Comparison of ENCODE assay signal across 21 cellular contexts in genomic region chr5:65620021-65620420, GRCh38. TPM values are rescaled to one million over a fixed set of nuclear protein-coding genes. Genes with fewer than 3 reads are reported as not detected.
A peak's percentile ranks its signal among the peaks of the same experiment; 100 is the strongest.
DNase-seq lines count a peak whose midpoint lies in the region; ATAC-seq and TF ChIP-seq lines count a peak whose summit lies in the region.
"Had no signal": no experiment of that assay in that cellular context is flagged by ENCODE, and none has a peak within 500 bp of the region (broad histone marks: within the 10 kb centered on the region; RNA-seq: fewer than 3 reads in every experiment).

No MANE protein-coding gene starts in this region.

- CTCF ChIA-PET in MCF 10A (lab: Yijun Ruan, JAX) (no interaction called here), mammary epithelial cell (lab: Charles Lee; ENCODE audit: low non-redundant PET) (no interaction called here), RWPE1 (lab: Yijun Ruan, JAX) (no interaction called here)
- CTCF ChIA-PET in activated naive CD4-positive, alpha-beta T cell treated with anti-CD3 and anti-CD28 coated beads, Interleukin-2, amount 10 ng/mL, durations not matched to agents 7 days and 5 days (lab: Charles Lee), result no interaction called here

- no peaks in the 10 kb centered on the region for H3K4me1 ChIP-seq in mammary epithelial cell (ENCODE audit: insufficient read depth, low read length)
- H3K4me1 ChIP-seq: BE2C had no signal

- no peak overlapping the region for H3K9ac ChIP-seq in mammary epithelial cell (ENCODE audit: insufficient read depth, low read length)

- no peaks in the 10 kb centered on the region for H3K27me3 ChIP-seq in mammary epithelial cell (ENCODE audit: insufficient read depth, low read length)
- H3K27me3 ChIP-seq: BE2C, SJSA1 had no signal

- no peak overlapping the region for H3K27ac ChIP-seq in mammary epithelial cell (ENCODE audit: insufficient read depth, low read depth, low read length)
- H3K27ac ChIP-seq in RWPE1, result no peak overlapping the region
- H3K27ac ChIP-seq: 22Rv1, SJSA1 had no signal

- WGBS in mammary epithelial cell (ENCODE audit: low coverage, missing lambda C conversion rate), result 85% methylated on average over 4 of the region's 4 CpGs

- POLR2A ChIA-PET in MCF 10A (lab: Yijun Ruan, JAX), result interaction anchor here (1.1 kb wide), 1 partner anchor 9 kb away, joined by 4 read pairs; no protein-coding TSS in a partner anchor
- POLR2A ChIA-PET in RWPE1 (lab: Yijun Ruan, JAX; ENCODE audit: low non-redundant PET), result no interaction called here

- no peaks in the 10 kb centered on the region for H3K27me3 Mint-ChIP-seq in MCF 10A (ENCODE audit: insufficient read depth, unreplicated experiment)
- no peaks in the 10 kb centered on the region for H3K27me3 Mint-ChIP-seq in activated naive CD4-positive, alpha-beta T cell treated with anti-CD3 and anti-CD28 coated beads, Interleukin-2, amount 10 ng/mL, durations not matched to agents 7 days and 5 days

- H3K36me3 Mint-ChIP-seq in MCF 10A (ENCODE audit: insufficient read depth, unreplicated experiment), result peaks cover 24% of the 10 kb centered on the region
- H3K36me3 Mint-ChIP-seq in activated naive CD4-positive, alpha-beta T cell treated with anti-CD3 and anti-CD28 coated beads, Interleukin-2, amount 10 ng/mL, durations not matched to agents 7 days and 5 days, result peaks cover 6% of the 10 kb centered on the region

- BruUV-seq in MCF 10A (replicated peaks; lab: Mats Ljungman, UMichigan) (no TSS peak), mammary epithelial cell (replicated peaks; lab: Mats Ljungman, UMichigan) (no TSS peak)

- no peak overlapping the region for H2AFZ ChIP-seq in mammary epithelial cell (ENCODE audit: low read depth, low read length)

- H3K36me3 ChIP-seq in mammary epithelial cell (ENCODE audit: insufficient read depth, low read length), result peaks cover 2% of the 10 kb centered on the region
- H3K36me3 ChIP-seq: SJSA1 had no signal

- peaks cover 52% of the 10 kb centered on the region for H3K79me2 ChIP-seq in mammary epithelial cell (ENCODE audit: insufficient read depth, low read length)

- H3K9me3 ChIP-seq in mammary epithelial cell (replicated peaks; ENCODE audit: insufficient read depth, low read length), result no peaks in the 10 kb centered on the region
- H3K9me3 ChIP-seq: BE2C, SJSA1 had no signal

- no peaks in the 10 kb centered on the region for H4K20me1 ChIP-seq in mammary epithelial cell (ENCODE audit: insufficient read depth, low read length)

- in situ Hi-C loops in mammary epithelial cell (cut with MboI; ENCODE audit: low sequenced_read_pairs in 2 of 2), result no loop called here

- ATAC-seq in HG03432 (IDR thresholded peaks at IDR 0.05; ENCODE audit: unreplicated experiment), result no peak

- TF ChIP-seq CTCF in MCF 10A (IDR thresholded peaks at IDR 0.05; ENCODE audit: unreplicated experiment), result no peak
- TF ChIP-seq CTCF in mammary epithelial cell (conservative IDR thresholded peaks at IDR 0.05 in 1 of 2, IDR thresholded peaks at IDR 0.05 in 1 of 2; ENCODE audit: extremely low read depth in 1 of 2, insufficient read depth in 1 of 2, low read depth in 1 of 2, low read length in 2 of 2), result no peak
- no peak for TF ChIP-seq CTCF in RWPE1 (conservative IDR thresholded peaks at IDR 0.05; ENCODE audit: low read depth)
- TF ChIP-seq CTCF in epithelial cell of esophagus (IDR thresholded peaks at IDR 0.05; ENCODE audit: insufficient read depth, low read depth, low read length, missing control alignments), result no peak

- dilution Hi-C loops in mammary epithelial cell (cut with HindIII; ENCODE audit: low sequenced_read_pairs), result no loop called here

- no peak overlapping the region for H3K4me3 ChIP-seq in mammary epithelial cell (replicated peaks in 1 of 3; ENCODE audit: insufficient read depth in 1 of 3, low read depth in 2 of 3, low read length in 3 of 3)
- H3K4me3 ChIP-seq in epithelial cell of esophagus (ENCODE audit: low read length), result no peak overlapping the region
- H3K4me3 ChIP-seq: SJSA1 had no signal

- peaks cover 9% of the 10 kb centered on the region for H3K4me1 Mint-ChIP-seq in MCF 10A (ENCODE audit: insufficient read depth, unreplicated experiment)
- H3K4me1 Mint-ChIP-seq in activated naive CD4-positive, alpha-beta T cell treated with anti-CD3 and anti-CD28 coated beads, Interleukin-2, amount 10 ng/mL, durations not matched to agents 7 days and 5 days, result peaks cover 19% of the 10 kb centered on the region

- H3K9me3 Mint-ChIP-seq in MCF 10A (ENCODE audit: unreplicated experiment), result no peaks in the 10 kb centered on the region
- H3K9me3 Mint-ChIP-seq in activated naive CD4-positive, alpha-beta T cell treated with anti-CD3 and anti-CD28 coated beads, Interleukin-2, amount 10 ng/mL, durations not matched to agents 7 days and 5 days, result no peaks in the 10 kb centered on the region
- H3K9me3 Mint-ChIP-seq: CD14-positive monocyte; CD8-positive, alpha-beta memory T cell had no signal

- intact Hi-C loops in MCF 10A (cut with micrococcal nuclease) (no loop called here), mammary epithelial cell (cut with micrococcal nuclease) (no loop called here), posterior cingulate gyrus (cut with DNase I) (loop anchor here (10.0 kb wide), 1 partner anchor 305 kb away; the partner anchor contains the start of gene ERBIN)

- H3K4me2 ChIP-seq in mammary epithelial cell (ENCODE audit: insufficient read depth, low read depth, low read length), result no peak overlapping the region

- no peak overlapping the region for H3K4me3 Mint-ChIP-seq in MCF 10A (ENCODE audit: unreplicated experiment)
- no peak overlapping the region for H3K4me3 Mint-ChIP-seq in activated naive CD4-positive, alpha-beta T cell treated with anti-CD3 and anti-CD28 coated beads, Interleukin-2, amount 10 ng/mL, durations not matched to agents 7 days and 5 days
- H3K4me3 Mint-ChIP-seq: CD14-positive monocyte; CD8-positive, alpha-beta memory T cell had no signal

- H3K27ac Mint-ChIP-seq in MCF 10A (ENCODE audit: low read depth, unreplicated experiment), result no peak overlapping the region
- no peak overlapping the region for H3K27ac Mint-ChIP-seq in activated naive CD4-positive, alpha-beta T cell treated with anti-CD3 and anti-CD28 coated beads, Interleukin-2, amount 10 ng/mL, durations not matched to agents 7 days and 5 days
- H3K27ac Mint-ChIP-seq: CD14-positive monocyte had no signal

- DNase-seq in MCF 10A (ENCODE audit: unreplicated experiment) (peak; percentile 8), mammary epithelial cell (no peak), RWPE1 (ENCODE audit: low spot score) (peak; percentile 18), epithelial cell of esophagus (ENCODE audit: low read depth) (peak; percentile 37), posterior cingulate gyrus (no peak)
- DNase-seq in activated naive CD4-positive, alpha-beta T cell treated with anti-CD3 and anti-CD28 coated beads, Interleukin-2, amount 10 ng/mL, durations not matched to agents 7 days and 5 days, result no peak
- DNase-seq: BE2C; CD8-positive, alpha-beta memory T cell; DMS 273 treated with DMSO at 0.1 percent for 48 hours; DMS79; MV-4-11; NCI-H1105; NCI-H1436 treated with DMSO at 0.1 percent for 48 hours; NCI-H187 treated with DMSO at 0.1 percent for 48 hours; NCI-H524; NCI-H748 treated with DMSO at 0.1 percent for 48 hours; Right ventricle myocardium superior had no signal

RNA-seq across cellular contexts. Expression of gene TRIM23, which starts 4.1 kb away (rescaled TPM):
- total RNA-seq in MCF 10A (2022) (14.1 and 16.0 TPM in 2 replicates), mammary epithelial cell (10 to 100 TPM; 13.2 to 27.5 TPM)
- polyA plus RNA-seq in mammary epithelial cell, result 4.5 TPM
- polyA minus RNA-seq in mammary epithelial cell, result 4.1 TPM

RNA-seq across cellular contexts. Expression of gene SHLD3, which starts 4.8 kb away (rescaled TPM):
- total RNA-seq in MCF 10A (2022) (3.0 and 3.7 TPM in 2 replicates), mammary epithelial cell (1 to 10 TPM; 2.8 to 3.0 TPM)
- 1.5 TPM for polyA plus RNA-seq in mammary epithelial cell
- 1.5 TPM for polyA minus RNA-seq in mammary epithelial cell

RNA-seq across cellular contexts. Expression of gene TRAPPC13, which starts 4.8 kb away (rescaled TPM):
- total RNA-seq in MCF 10A (2022) (28.4 and 39.9 TPM in 2 replicates), mammary epithelial cell (10 to 100 TPM; 19.8 to 25.8 TPM)
- 11.6 TPM for polyA plus RNA-seq in mammary epithelial cell
- 11.3 TPM for polyA minus RNA-seq in mammary epithelial cell

RNA-seq across cellular contexts. Expression of gene PPWD1, which starts 56.9 kb away (rescaled TPM):
- 32.7 and 43.3 TPM in 2 replicates for total RNA-seq in MCF 10A (2022)
- total RNA-seq in mammary epithelial cell, result 10 to 100 TPM; 26.0 to 29.3 TPM
- polyA plus RNA-seq in mammary epithelial cell, result 2.7 TPM
- 1.2 TPM for polyA minus RNA-seq in mammary epithelial cell

RNA-seq across cellular contexts. Expression of gene CENPK, which starts 57.1 kb away (rescaled TPM):
- total RNA-seq in MCF 10A (2022) (11.2 and 15.3 TPM in 2 replicates), mammary epithelial cell (10 to 100 TPM in 1 of 2 donors, 1 to 10 TPM in 1; 4.8 to 27.8 TPM)
- 12.0 TPM for polyA plus RNA-seq in mammary epithelial cell
- 11.9 TPM for polyA minus RNA-seq in mammary epithelial cell

Comparison
In these comparisons a context has a peak if more than half of its experiments do, and no peak if none do; other contexts are left out.
1. DNase-seq: peak in MCF 10A (single experiment), RWPE1 (single experiment) and epithelial cell of esophagus (single experiment); none in mammary epithelial cell (single experiment), posterior cingulate gyrus (0 of 10) and activated naive CD4-positive, alpha-beta T cell treated with anti-CD3 and anti-CD28 coated beads, Interleukin-2, amount 10 ng/mL, durations not matched to agents 7 days and 5 days (single experiment).